ENCODE assay signal across 25 cellular contexts in genomic region chr1:160499631-160500030, GRCh38. TPM values are rescaled to one million over a fixed set of nuclear protein-coding genes. Genes with fewer than 3 reads are reported as not detected.
DNase-seq lines count a peak whose midpoint lies in the region; ATAC-seq and TF ChIP-seq lines count a peak whose summit lies in the region.
"Had no signal": no experiment of that assay in that cellular context is flagged by ENCODE, and none has a peak within 500 bp of the region (broad histone marks: within the 10 kb centered on the region; RNA-seq: fewer than 3 reads in every experiment).

No MANE protein-coding gene starts in this region.

- no peaks in the 10 kb centered on the region for H3K9me3 ChIP-seq in adrenal gland (replicated peaks in 1 of 3)
- no peaks in the 10 kb centered on the region for H3K9me3 ChIP-seq in naive thymus-derived CD4-positive, alpha-beta T cell (ENCODE audit: control insufficient read depth in 2 of 3, low read length in 3 of 3)
- no peaks in the 10 kb centered on the region for H3K9me3 ChIP-seq in colonic mucosa
- H3K9me3 ChIP-seq: neutrophil had no signal

- POLR2A ChIA-PET in activated CD4-positive, alpha-beta T cell treated with anti-CD3 and anti-CD28 coated beads for 36 hours (lab: Charles Lee), result no interaction called here
- POLR2A ChIA-PET in naive thymus-derived CD4-positive, alpha-beta T cell (lab: Charles Lee), result interaction anchor here (1.2 kb wide), 1 partner anchor 44 kb away, joined by 5 read pairs; no protein-coding TSS in a partner anchor

- CTCF ChIA-PET in activated CD4-positive, alpha-beta T cell treated with anti-CD3 and anti-CD28 coated beads for 36 hours (lab: Charles Lee), result interaction anchor here (1.4 kb wide), 1 partner anchor 12 kb away, joined by 5 read pairs; no protein-coding TSS in a partner anchor
- CTCF ChIA-PET in naive thymus-derived CD4-positive, alpha-beta T cell (lab: Charles Lee), result no interaction called here

- H3K4me1 ChIP-seq in adrenal gland (replicated peaks in 1 of 2), result no peaks in the 10 kb centered on the region
- H3K4me1 ChIP-seq in naive thymus-derived CD4-positive, alpha-beta T cell (ENCODE audit: control insufficient read depth in 2 of 2, insufficient read depth in 2 of 2, low read length in 2 of 2), result peaks cover 3 to 44% of the 10 kb centered on the region in 2 donors
- no peaks in the 10 kb centered on the region for H3K4me1 ChIP-seq in colonic mucosa
- H3K4me1 ChIP-seq: psoas muscle had no signal

- H3K27ac ChIP-seq in adrenal gland (peak overlapping the region in 3 of 5 donors; percentile 28 to 60 (median 52)), colonic mucosa (no peak overlapping the region)
- no peak overlapping the region for H3K27ac ChIP-seq in naive thymus-derived CD4-positive, alpha-beta T cell (ENCODE audit: low read depth, low read length)
- H3K27ac ChIP-seq: 22Rv1, neutrophil, PC-9, psoas muscle had no signal

- H3K36me3 ChIP-seq in adrenal gland (replicated peaks in 1 of 2), result no peaks in the 10 kb centered on the region
- peaks cover 0 to 17% (median 14%) of the 10 kb centered on the region in 3 experiments for H3K36me3 ChIP-seq in naive thymus-derived CD4-positive, alpha-beta T cell (ENCODE audit: control insufficient read depth in 2 of 3, insufficient read depth in 3 of 3, low read length in 3 of 3)
- no peaks in the 10 kb centered on the region for H3K36me3 ChIP-seq in colonic mucosa
- H3K36me3 ChIP-seq: neutrophil had no signal

- intact Hi-C loops in activated CD4-positive, alpha-beta T cell treated with anti-CD3 and anti-CD28 coated beads for 36 hours (cut with DNase I, micrococcal nuclease), result loop anchor here in 1 of 2 experiments (5.0 kb wide), 1 partner anchor 108 kb away; no protein-coding TSS in a partner anchor
- intact Hi-C loops in adrenal gland (cut with DNase I), result no loop called here
- intact Hi-C loops in naive thymus-derived CD4-positive, alpha-beta T cell (cut with micrococcal nuclease), result no loop called here
- intact Hi-C loops in colonic mucosa (cut with DNase I), result loop anchor here (10.0 kb wide), 1 partner anchor 105 kb away; no protein-coding TSS in a partner anchor

- TF ChIP-seq CTCF in adrenal gland (IDR thresholded peaks at IDR 0.05) (no peak), colonic mucosa (IDR thresholded peaks at IDR 0.05) (no peak)

- ATAC-seq in activated CD4-positive, alpha-beta T cell treated with anti-CD3 and anti-CD28 coated beads for 36 hours, result no peak
- peak; percentile 72 for ATAC-seq in naive thymus-derived CD4-positive, alpha-beta T cell
- no peak for ATAC-seq in HG03095 (IDR thresholded peaks at IDR 0.05; ENCODE audit: unreplicated experiment)
- ATAC-seq: psoas muscle had no signal

- no peaks in the 10 kb centered on the region for H3K27me3 Mint-ChIP-seq in activated CD4-positive, alpha-beta T cell treated with anti-CD3 and anti-CD28 coated beads for 36 hours
- H3K27me3 Mint-ChIP-seq in naive thymus-derived CD4-positive, alpha-beta T cell, result no peaks in the 10 kb centered on the region

- no peak overlapping the region for H3K9ac ChIP-seq in colonic mucosa (ENCODE audit: low read depth in 2 of 2, low read length in 2 of 2)

- H3K4me3 ChIP-seq in adrenal gland, result no peak overlapping the region
- no peak overlapping the region for H3K4me3 ChIP-seq in naive thymus-derived CD4-positive, alpha-beta T cell (ENCODE audit: low read length)
- no peak overlapping the region for H3K4me3 ChIP-seq in colonic mucosa
- H3K4me3 ChIP-seq: PC-9, psoas muscle, smooth muscle cell had no signal

- no peaks in the 10 kb centered on the region for H3K27me3 ChIP-seq in adrenal gland
- no peaks in the 10 kb centered on the region for H3K27me3 ChIP-seq in naive thymus-derived CD4-positive, alpha-beta T cell (ENCODE audit: control insufficient read depth in 2 of 2, insufficient read depth in 2 of 2, low read length in 2 of 2)
- no peaks in the 10 kb centered on the region for H3K27me3 ChIP-seq in colonic mucosa
- H3K27me3 ChIP-seq: neutrophil had no signal

- no peak for DNase-seq in activated CD4-positive, alpha-beta T cell treated with anti-CD3 and anti-CD28 coated beads for 36 hours
- no peak for DNase-seq in activated CD4-positive, alpha-beta T cell treated with anti-CD3 and anti-CD28 coated beads for 1 hour
- DNase-seq in CD1c-positive myeloid dendritic cell (ENCODE audit: extremely low spot score), result peak; percentile 76
- peak in 2 of 7 donors; percentile 28 to 29 for DNase-seq in adrenal gland
- no peak for DNase-seq in naive thymus-derived CD4-positive, alpha-beta T cell
- no peak for DNase-seq in KG1 (lab: John Stamatoyannopoulos, UW)
- no peak for DNase-seq in colonic mucosa
- DNase-seq: activated CD4-positive, alpha-beta T cell treated with anti-CD3 and anti-CD28 coated beads, Interleukin-2, amount 50 U/mL, for 1 hour; activated gamma-delta T cell; COR-L47; DND-41; GOT3; NCI-H1092 treated with DMSO at 0.1 percent for 48 hours; NCI-H1930; NCI-H345; PC-9; psoas muscle; stimulated activated CD4-positive, alpha-beta T cell treated with anti-CD3 and anti-CD28 coated beads, Interleukin-2, amount 100 ng/mL, for 48 hours had no signal

- no peak for TF ChIP-seq POLR2A in adrenal gland (IDR thresholded peaks at IDR 0.05)

- WGBS in adrenal gland, 4 donors, result 59 to 83% (median 68%) methylated on average over 1 of the region's 1 CpG

- H3K4me3 Mint-ChIP-seq in activated CD4-positive, alpha-beta T cell treated with anti-CD3 and anti-CD28 coated beads for 36 hours, result no peak overlapping the region
- H3K4me3 Mint-ChIP-seq in naive thymus-derived CD4-positive, alpha-beta T cell, result no peak overlapping the region
- H3K4me3 Mint-ChIP-seq: type B pancreatic cell had no signal

- peaks cover 49% of the 10 kb centered on the region for H3K36me3 Mint-ChIP-seq in activated CD4-positive, alpha-beta T cell treated with anti-CD3 and anti-CD28 coated beads for 36 hours (ENCODE audit: low read depth)
- H3K36me3 Mint-ChIP-seq in naive thymus-derived CD4-positive, alpha-beta T cell, result peaks cover 26 to 67% (median 61%) of the 10 kb centered on the region in 5 donors
- H3K36me3 Mint-ChIP-seq: type B pancreatic cell had no signal

- H3K27ac Mint-ChIP-seq in activated CD4-positive, alpha-beta T cell treated with anti-CD3 and anti-CD28 coated beads for 36 hours, result peak overlapping the region; percentile 45
- peak overlapping the region in 4 of 9 donors; percentile 19 to 53 (median 30) for H3K27ac Mint-ChIP-seq in naive thymus-derived CD4-positive, alpha-beta T cell
- H3K27ac Mint-ChIP-seq: type B pancreatic cell had no signal

- H3K4me1 Mint-ChIP-seq in activated CD4-positive, alpha-beta T cell treated with anti-CD3 and anti-CD28 coated beads for 36 hours, result peaks cover 67% of the 10 kb centered on the region
- H3K4me1 Mint-ChIP-seq in naive thymus-derived CD4-positive, alpha-beta T cell, result peaks cover 22 to 76% (median 55%) of the 10 kb centered on the region in 7 donors

- H3K9me3 Mint-ChIP-seq in activated CD4-positive, alpha-beta T cell treated with anti-CD3 and anti-CD28 coated beads for 36 hours (ENCODE audit: low read depth), result peaks cover 16% of the 10 kb centered on the region
- H3K9me3 Mint-ChIP-seq in naive thymus-derived CD4-positive, alpha-beta T cell, result peaks cover 0 to 35% (median 6%) of the 10 kb centered on the region in 11 donors
- H3K9me3 Mint-ChIP-seq: type B pancreatic cell had no signal

RNA-seq across cellular contexts. Expression of gene SLAMF6, which starts 23.4 kb away (rescaled TPM):
- 10 to 100 TPM; 45.9 to 55.0 TPM for total RNA-seq in activated CD4-positive, alpha-beta T cell treated with anti-CD3 and anti-CD28 coated beads for 36 hours
- 1 to 10 TPM in 4 of 8 donors, under 1 TPM in 3, not detected in 1; 0.21 to 1.8 (median 1.0) TPM for total RNA-seq in adrenal gland
- 1 to 10 TPM in 1 of 3 donors, under 1 TPM in 2; 0.47 to 1.2 (median 0.97) TPM for polyA plus RNA-seq in adrenal gland
- total RNA-seq in naive thymus-derived CD4-positive, alpha-beta T cell, result 10 to 100 TPM; 17.8 to 48.5 (median 40.5) TPM
- 10 to 100 TPM; 61.1 to 62.6 TPM for polyA plus RNA-seq in naive thymus-derived CD4-positive, alpha-beta T cell
- total RNA-seq in colonic mucosa, result 1 to 10 TPM; 1.1 to 1.4 TPM
- total RNA-seq: dermis microvascular lymphatic vessel endothelial cell, endothelial cell of umbilical vein, PC-9, smooth muscle cell had no signal
- polyA plus RNA-seq: endothelial cell of umbilical vein, smooth muscle cell had no signal

Comparison
In these comparisons a context has a peak if more than half of its experiments do, and no peak if none do; other contexts are left out.
1. H3K27ac ChIP-seq: peak in adrenal gland (3 of 5); none in naive thymus-derived CD4-positive, alpha-beta T cell (single experiment) and colonic mucosa (single experiment).
2. RNA of gene SLAMF6, which starts 23.4 kb away (total RNA-seq): 45.9 to 55.0 TPM in activated CD4-positive, alpha-beta T cell treated with anti-CD3 and anti-CD28 coated beads for 36 hours and 17.8 to 48.5 TPM in naive thymus-derived CD4-positive, alpha-beta T cell; 1.1 to 1.4 TPM in colonic mucosa and 0.21 to 1.8 TPM in adrenal gland; every median in the first group is over 4 times any median in the second.